15 cellular contexts compared by ENCODE assay signal in the genomic region with DNA sequence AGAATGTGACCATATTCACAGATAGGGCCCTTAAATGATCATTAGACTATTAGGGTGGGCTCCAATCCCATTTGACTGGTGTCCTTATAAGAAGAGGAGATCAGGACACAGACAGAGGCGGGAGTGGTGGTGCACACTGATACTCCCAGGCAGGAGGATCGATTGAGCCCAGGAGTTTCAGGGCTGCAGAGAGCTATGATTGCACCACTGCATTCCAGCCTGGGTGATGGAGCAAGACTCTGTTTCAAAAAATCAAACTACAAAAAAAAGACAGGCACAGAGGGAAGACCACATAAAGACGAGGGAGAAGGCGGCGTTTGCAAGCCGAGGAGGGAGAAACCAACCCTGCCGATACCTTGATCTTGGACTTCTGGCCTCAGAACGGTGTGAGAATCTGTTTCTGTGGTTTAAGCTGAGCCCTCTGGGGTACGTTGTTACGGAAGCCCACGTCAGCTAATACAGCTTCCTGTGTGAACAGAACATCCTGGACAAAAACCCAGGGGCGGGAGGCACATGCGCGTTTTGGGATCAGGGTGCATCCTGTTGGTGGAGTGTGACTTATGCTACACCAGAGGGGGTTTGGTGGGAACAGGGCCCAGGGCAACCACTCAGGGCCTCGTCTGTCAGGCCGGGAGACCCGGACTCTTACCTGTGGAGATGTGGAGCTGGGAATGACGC.
DNase-seq lines count a peak whose midpoint lies in the region; ATAC-seq lines count a peak whose summit lies in the region.
"Had no signal": no experiment of that assay in that cellular context is flagged by ENCODE, and none has a peak within 500 bp of the region (broad histone marks: within the 10 kb centered on the region; RNA-seq: fewer than 3 reads in every experiment).

No MANE protein-coding gene starts in this region.

- peaks cover 14% of the 10 kb centered on the region for H3K4me1 Mint-ChIP-seq in activated naive CD8-positive, alpha-beta T cell treated with anti-CD3 and anti-CD28 coated beads for 36 hours
- H3K4me1 Mint-ChIP-seq in activated naive CD8-positive, alpha-beta T cell treated with anti-CD3 and anti-CD28 coated beads, Interleukin-2, amount 50 U/mL, for 24 hours, result peaks cover 36% of the 10 kb centered on the region
- peaks cover 43% of the 10 kb centered on the region for H3K4me1 Mint-ChIP-seq in activated CD4-positive, alpha-beta memory T cell treated with anti-CD3 and anti-CD28 coated beads for 36 hours (ENCODE audit: low read depth)

- DNase-seq in activated naive CD8-positive, alpha-beta T cell treated with anti-CD3 and anti-CD28 coated beads for 36 hours, result no peak
- DNase-seq in activated naive CD8-positive, alpha-beta T cell treated with anti-CD3 and anti-CD28 coated beads, Interleukin-2, amount 50 U/mL, for 24 hours, result no peak
- DNase-seq in activated CD4-positive, alpha-beta memory T cell treated with anti-CD3 and anti-CD28 coated beads for 36 hours, result peak; percentile 20
- DNase-seq in iris pigment epithelial cell (ENCODE audit: low read depth), result peak; percentile 65
- peak; percentile 9 to 10 for DNase-seq in stimulated activated CD8-positive, alpha-beta memory T cell treated with anti-CD3 and anti-CD28 coated beads, Interleukin-7, amount 100 ng/mL, for 4 hours (ENCODE audit: low read depth in 2 of 2)
- no peak for DNase-seq in stimulated activated naive CD8-positive, alpha-beta T cell treated with anti-CD3 and anti-CD28 coated beads, Interleukin-15, Interleukin-2, amounts not matched to agents 100 U/mL and 50 U/mL, for 24 hours
- DNase-seq: activated naive CD4-positive, alpha-beta T cell; glutamatergic neuron; NCI-H1694; NCI-H446 treated with DMSO at 0.1 percent for 48 hours; SIG-M5; stimulated activated CD4-positive, alpha-beta T cell treated with anti-CD3 and anti-CD28 coated beads, Interleukin-15, amount 100 ng/mL, for 24 hours had no signal

- peak overlapping the region; percentile 28 for H3K27ac Mint-ChIP-seq in activated naive CD8-positive, alpha-beta T cell treated with anti-CD3 and anti-CD28 coated beads for 36 hours
- no peak overlapping the region for H3K27ac Mint-ChIP-seq in activated naive CD8-positive, alpha-beta T cell treated with anti-CD3 and anti-CD28 coated beads, Interleukin-2, amount 50 U/mL, for 24 hours
- H3K27ac Mint-ChIP-seq in activated CD4-positive, alpha-beta memory T cell treated with anti-CD3 and anti-CD28 coated beads for 36 hours, result no peak overlapping the region
- H3K27ac Mint-ChIP-seq: memory B cell had no signal

- no peak overlapping the region for H3K4me3 Mint-ChIP-seq in activated naive CD8-positive, alpha-beta T cell treated with anti-CD3 and anti-CD28 coated beads for 36 hours
- H3K4me3 Mint-ChIP-seq in activated naive CD8-positive, alpha-beta T cell treated with anti-CD3 and anti-CD28 coated beads, Interleukin-2, amount 50 U/mL, for 24 hours, result no peak overlapping the region
- H3K4me3 Mint-ChIP-seq in activated CD4-positive, alpha-beta memory T cell treated with anti-CD3 and anti-CD28 coated beads for 36 hours, result no peak overlapping the region
- H3K4me3 Mint-ChIP-seq: memory B cell had no signal

- H3K27me3 Mint-ChIP-seq in activated naive CD8-positive, alpha-beta T cell treated with anti-CD3 and anti-CD28 coated beads for 36 hours, result peaks cover 5% of the 10 kb centered on the region
- peaks cover 2% of the 10 kb centered on the region for H3K27me3 Mint-ChIP-seq in activated naive CD8-positive, alpha-beta T cell treated with anti-CD3 and anti-CD28 coated beads, Interleukin-2, amount 50 U/mL, for 24 hours
- peaks cover 4% of the 10 kb centered on the region for H3K27me3 Mint-ChIP-seq in activated CD4-positive, alpha-beta memory T cell treated with anti-CD3 and anti-CD28 coated beads for 36 hours

- POLR2A ChIA-PET in activated CD4-positive, alpha-beta memory T cell treated with anti-CD3 and anti-CD28 coated beads for 36 hours (lab: Charles Lee), result no interaction called here

- no peaks in the 10 kb centered on the region for H3K36me3 Mint-ChIP-seq in activated naive CD8-positive, alpha-beta T cell treated with anti-CD3 and anti-CD28 coated beads for 36 hours
- H3K36me3 Mint-ChIP-seq in activated naive CD8-positive, alpha-beta T cell treated with anti-CD3 and anti-CD28 coated beads, Interleukin-2, amount 50 U/mL, for 24 hours (ENCODE audit: low read depth), result no peaks in the 10 kb centered on the region
- H3K36me3 Mint-ChIP-seq in activated CD4-positive, alpha-beta memory T cell treated with anti-CD3 and anti-CD28 coated beads for 36 hours, result no peaks in the 10 kb centered on the region
- H3K36me3 Mint-ChIP-seq: memory B cell had no signal

- CTCF ChIA-PET in activated CD4-positive, alpha-beta memory T cell treated with anti-CD3 and anti-CD28 coated beads for 36 hours (lab: Charles Lee), result no interaction called here

- intact Hi-C loops in activated CD4-positive, alpha-beta memory T cell treated with anti-CD3 and anti-CD28 coated beads for 36 hours (cut with micrococcal nuclease), result no loop called here

- no peaks in the 10 kb centered on the region for H3K9me3 Mint-ChIP-seq in activated naive CD8-positive, alpha-beta T cell treated with anti-CD3 and anti-CD28 coated beads for 36 hours
- H3K9me3 Mint-ChIP-seq in activated naive CD8-positive, alpha-beta T cell treated with anti-CD3 and anti-CD28 coated beads, Interleukin-2, amount 50 U/mL, for 24 hours, result no peaks in the 10 kb centered on the region
- no peaks in the 10 kb centered on the region for H3K9me3 Mint-ChIP-seq in activated CD4-positive, alpha-beta memory T cell treated with anti-CD3 and anti-CD28 coated beads for 36 hours

- ATAC-seq in activated naive CD8-positive, alpha-beta T cell treated with anti-CD3 and anti-CD28 coated beads, Interleukin-2, amount 50 U/mL, for 24 hours, result no peak
- ATAC-seq in HG03135 (IDR thresholded peaks at IDR 0.05; ENCODE audit: unreplicated experiment), result no peak
- no peak for ATAC-seq in stimulated activated naive CD8-positive, alpha-beta T cell treated with anti-CD3 and anti-CD28 coated beads, Interleukin-15, Interleukin-2, amounts not matched to agents 100 U/mL and 50 U/mL, for 24 hours
- ATAC-seq in GM18873 (IDR thresholded peaks at IDR 0.05; ENCODE audit: low FRiP score, unreplicated experiment), result no peak

Comparison
In these comparisons a context has a peak if more than half of its experiments do, and no peak if none do; other contexts are left out.
1. DNase-seq: peak in activated CD4-positive, alpha-beta memory T cell treated with anti-CD3 and anti-CD28 coated beads for 36 hours (single experiment), iris pigment epithelial cell (single experiment) and stimulated activated CD8-positive, alpha-beta memory T cell treated with anti-CD3 and anti-CD28 coated beads, Interleukin-7, amount 100 ng/mL, for 4 hours (2 of 2); none in activated naive CD8-positive, alpha-beta T cell treated with anti-CD3 and anti-CD28 coated beads for 36 hours (single experiment), activated naive CD8-positive, alpha-beta T cell treated with anti-CD3 and anti-CD28 coated beads, Interleukin-2, amount 50 U/mL, for 24 hours (single experiment) and stimulated activated naive CD8-positive, alpha-beta T cell treated with anti-CD3 and anti-CD28 coated beads, Interleukin-15, Interleukin-2, amounts not matched to agents 100 U/mL and 50 U/mL, for 24 hours (single experiment).